Comparison of ENCODE assay signal across 11 cellular contexts in genomic region chr1:79711001-79711431, GRCh38.
DNase-seq lines count a peak whose midpoint lies in the region; ATAC-seq and TF ChIP-seq lines count a peak whose summit lies in the region.
"Had no signal": no experiment of that assay in that cellular context is flagged by ENCODE, and none has a peak within 500 bp of the region (broad histone marks: within the 10 kb centered on the region; RNA-seq: fewer than 3 reads in every experiment).

No MANE protein-coding gene starts in this region.

- no peaks in the 10 kb centered on the region for H3K36me3 ChIP-seq in brain microvascular endothelial cell (replicated peaks)
- no peaks in the 10 kb centered on the region for H3K36me3 ChIP-seq in ascending aorta

- H3K27ac ChIP-seq in brain microvascular endothelial cell, result no peak overlapping the region
- no peak overlapping the region for H3K27ac ChIP-seq in ascending aorta
- H3K27ac ChIP-seq: HL-60 had no signal

- TF ChIP-seq CTCF in brain microvascular endothelial cell (IDR thresholded peaks at IDR 0.05; ENCODE audit: low read depth, low read length, missing control alignments), result no peak
- no peak for TF ChIP-seq CTCF in ascending aorta (IDR thresholded peaks at IDR 0.05)

- peak; percentile 70 for ATAC-seq in GM19468 (IDR thresholded peaks at IDR 0.05; ENCODE audit: extremely low read depth, unreplicated experiment)
- peak; percentile 90 for ATAC-seq in HG03097 (IDR thresholded peaks at IDR 0.05; ENCODE audit: low FRiP score, unreplicated experiment)
- ATAC-seq: naive thymus-derived CD4-positive, alpha-beta T cell had no signal

- H3K9me3 ChIP-seq in ascending aorta, result no peaks in the 10 kb centered on the region

- peak; percentile 6 for DNase-seq in EH (ENCODE audit: low read depth)
- DNase-seq in brain microvascular endothelial cell, result peak; percentile 10
- DNase-seq in GF-D8 (lab: John Stamatoyannopoulos, UW), result no peak
- no peak for DNase-seq in ascending aorta (ENCODE audit: low spot score in 2 of 2)
- no peak for DNase-seq in NCI-H2107 (lab: John Stamatoyannopoulos, UW)
- DNase-seq in NCI-H2227 (lab: John Stamatoyannopoulos, UW; ENCODE audit: unreplicated experiment), result no peak
- DNase-seq: activated CD4-positive, alpha-beta T cell treated with anti-CD3 and anti-CD28 coated beads, Interleukin-2, amount 50 U/mL, for 4 hours; naive thymus-derived CD4-positive, alpha-beta T cell had no signal

- H3K4me3 ChIP-seq in brain microvascular endothelial cell (ENCODE audit: low read depth, low read length) (no peak overlapping the region), ascending aorta (no peak overlapping the region)

- intact Hi-C loops in ascending aorta (cut with DNase I), result no loop called here

- H3K27me3 ChIP-seq in brain microvascular endothelial cell (replicated peaks), result no peaks in the 10 kb centered on the region
- no peaks in the 10 kb centered on the region for H3K27me3 ChIP-seq in ascending aorta

- in situ Hi-C loops in brain microvascular endothelial cell (cut with HindIII; ENCODE audit: low pct_ligation_motif_present, low sequenced_read_pairs), result no loop called here

- H3K4me1 ChIP-seq in ascending aorta, result no peaks in the 10 kb centered on the region

Comparison
In these comparisons a context has a peak if more than half of its experiments do, and no peak if none do; other contexts are left out.
1. DNase-seq: peak in EH (single experiment) and brain microvascular endothelial cell (single experiment); none in GF-D8 (single experiment), ascending aorta (0 of 2), NCI-H2107 (single experiment) and NCI-H2227 (single experiment).